In genomic region chr15:32901192-32901591, GRCh38 we compare ENCODE assay signal across 8 cellular contexts.
"Had no signal": no experiment of that assay in that cellular context is flagged by ENCODE, and none has a peak within 500 bp of the region (broad histone marks: within the 10 kb centered on the region; RNA-seq: fewer than 3 reads in every experiment).

No MANE protein-coding gene starts in this region.

- ATAC-seq: GM12878 had no signal

- DNase-seq: GDM1, GF-D8 had no signal

- H3K4me3 ChIP-seq: GM12878 had no signal

- FAIRE-seq: G401.6, GM12878, GM12891, GM12892, GM18507, GM19239 had no signal
